ENCODE assay signal across 18 cellular contexts in genomic region chr11:65942531-65942930, GRCh38. TPM values are rescaled to one million over a fixed set of nuclear protein-coding genes. Genes with fewer than 3 reads are reported as not detected.
DNase-seq lines count a peak whose midpoint lies in the region; ATAC-seq and TF ChIP-seq lines count a peak whose summit lies in the region.
"Had no signal": no experiment of that assay in that cellular context is flagged by ENCODE, and none has a peak within 500 bp of the region (broad histone marks: within the 10 kb centered on the region; RNA-seq: fewer than 3 reads in every experiment).

No MANE protein-coding gene starts in this region.

- no TSS peak for BruUV-seq in Calu3 (replicated peaks; lab: Mats Ljungman, UMichigan)

- H3K27me3 Mint-ChIP-seq in HFFc6 (ENCODE audit: insufficient read depth): peaks cover 9% of the 10 kb centered on the region
- H3K27me3 Mint-ChIP-seq in dendritic cell treated with granulocyte-macrophage colony-stimulating factor and Interleukin-4, amounts not matched to agents 40 ng/mL and 50 ng/mL, for 4 days: peaks cover 2% of the 10 kb centered on the region
- no peaks in the 10 kb centered on the region for H3K27me3 Mint-ChIP-seq in activated CD8-positive, alpha-beta T cell treated with anti-CD3 and anti-CD28 coated beads for 36 hours
- H3K27me3 Mint-ChIP-seq in Calu3 (ENCODE audit: unreplicated experiment): peaks cover 37% of the 10 kb centered on the region
- H3K27me3 Mint-ChIP-seq: CD4-positive, alpha-beta T cell had no signal

- DNase-seq in HFFc6: no peak
- no peak for DNase-seq in stimulated activated effector memory CD8-positive, alpha-beta T cell treated with anti-CD3 and anti-CD28 coated beads, Interleukin-12 subunit alpha, Interleukin-12 subunit beta, amount 100 ng/mL, for 72 hours (ENCODE audit: low spot score in 2 of 2)
- DNase-seq in activated CD8-positive, alpha-beta T cell treated with anti-CD3 and anti-CD28 coated beads for 36 hours: no peak
- DNase-seq in Calu3: no peak
- DNase-seq: CD4-positive, alpha-beta T cell; DMS53; KBM-7; MG63; NCI-H2029; NCI-H446; NCI-H526; Right ventricle myocardium superior; RPMI8226 had no signal

- intact Hi-C loops in dendritic cell treated with granulocyte-macrophage colony-stimulating factor and Interleukin-4, amounts not matched to agents 40 ng/mL and 50 ng/mL, for 4 days (cut with micrococcal nuclease): no loop called here
- intact Hi-C loops in activated CD8-positive, alpha-beta T cell treated with anti-CD3 and anti-CD28 coated beads for 36 hours (cut with micrococcal nuclease): no loop called here
- intact Hi-C loops in Calu3 (cut with micrococcal nuclease; ENCODE audit: unreplicated experiment): no loop called here

- ATAC-seq in stimulated activated effector memory CD8-positive, alpha-beta T cell treated with anti-CD3 and anti-CD28 coated beads, Interleukin-12 subunit alpha, Interleukin-12 subunit beta, amount 100 ng/mL, for 72 hours: no peak
- no peak for ATAC-seq in activated CD8-positive, alpha-beta T cell treated with anti-CD3 and anti-CD28 coated beads for 36 hours

- no peaks in the 10 kb centered on the region for H3K9me3 Mint-ChIP-seq in HFFc6
- H3K9me3 Mint-ChIP-seq in dendritic cell treated with granulocyte-macrophage colony-stimulating factor and Interleukin-4, amounts not matched to agents 40 ng/mL and 50 ng/mL, for 4 days: no peaks in the 10 kb centered on the region
- H3K9me3 Mint-ChIP-seq in stimulated activated effector memory CD8-positive, alpha-beta T cell treated with anti-CD3 and anti-CD28 coated beads, Interleukin-12 subunit alpha, Interleukin-12 subunit beta, amount 100 ng/mL, for 72 hours: no peaks in the 10 kb centered on the region
- no peaks in the 10 kb centered on the region for H3K9me3 Mint-ChIP-seq in activated CD8-positive, alpha-beta T cell treated with anti-CD3 and anti-CD28 coated beads for 36 hours
- no peaks in the 10 kb centered on the region for H3K9me3 Mint-ChIP-seq in Calu3 (ENCODE audit: low read depth, unreplicated experiment)
- H3K9me3 Mint-ChIP-seq: CD4-positive, alpha-beta T cell had no signal

- no peaks in the 10 kb centered on the region for H3K36me3 Mint-ChIP-seq in HFFc6 (ENCODE audit: low read depth)
- H3K36me3 Mint-ChIP-seq in dendritic cell treated with granulocyte-macrophage colony-stimulating factor and Interleukin-4, amounts not matched to agents 40 ng/mL and 50 ng/mL, for 4 days (ENCODE audit: low read depth): no peaks in the 10 kb centered on the region
- no peaks in the 10 kb centered on the region for H3K36me3 Mint-ChIP-seq in stimulated activated effector memory CD8-positive, alpha-beta T cell treated with anti-CD3 and anti-CD28 coated beads, Interleukin-12 subunit alpha, Interleukin-12 subunit beta, amount 100 ng/mL, for 72 hours
- H3K36me3 Mint-ChIP-seq in activated CD8-positive, alpha-beta T cell treated with anti-CD3 and anti-CD28 coated beads for 36 hours (ENCODE audit: low read depth): no peaks in the 10 kb centered on the region
- H3K36me3 Mint-ChIP-seq in Calu3 (ENCODE audit: insufficient read depth, unreplicated experiment): peaks cover 4% of the 10 kb centered on the region

- CTCF ChIA-PET in activated CD8-positive, alpha-beta T cell treated with anti-CD3 and anti-CD28 coated beads for 36 hours (lab: Charles Lee): interaction anchor here (1.2 kb wide), 1 partner anchor 11 kb away, joined by 3 read pairs; no protein-coding TSS in a partner anchor
- CTCF ChIA-PET in Calu3 (lab: Charles Lee): interaction anchor here (0.7 kb wide), 1 partner anchor 80 kb away, joined by 4 read pairs; no protein-coding TSS in a partner anchor

- H3K27ac Mint-ChIP-seq in HFFc6: peak overlapping the region; percentile 54
- peak overlapping the region; percentile 94 for H3K27ac Mint-ChIP-seq in dendritic cell treated with granulocyte-macrophage colony-stimulating factor and Interleukin-4, amounts not matched to agents 40 ng/mL and 50 ng/mL, for 4 days
- peak overlapping the region; percentile 77 for H3K27ac Mint-ChIP-seq in stimulated activated effector memory CD8-positive, alpha-beta T cell treated with anti-CD3 and anti-CD28 coated beads, Interleukin-12 subunit alpha, Interleukin-12 subunit beta, amount 100 ng/mL, for 72 hours
- H3K27ac Mint-ChIP-seq in activated CD8-positive, alpha-beta T cell treated with anti-CD3 and anti-CD28 coated beads for 36 hours: no peak overlapping the region
- no peak overlapping the region for H3K27ac Mint-ChIP-seq in Calu3 (ENCODE audit: unreplicated experiment)
- H3K27ac Mint-ChIP-seq: CD4-positive, alpha-beta T cell had no signal

- TF ChIP-seq CTCF in HFFc6 (IDR thresholded peaks at IDR 0.05): no peak
- TF ChIP-seq CTCF in activated CD8-positive, alpha-beta T cell treated with anti-CD3 and anti-CD28 coated beads for 36 hours (IDR thresholded peaks at IDR 0.05): no peak
- no peak for TF ChIP-seq CTCF in Calu3 (IDR thresholded peaks at IDR 0.05; ENCODE audit: unreplicated experiment)

- POLR2A ChIA-PET in activated CD8-positive, alpha-beta T cell treated with anti-CD3 and anti-CD28 coated beads for 36 hours (lab: Charles Lee): no interaction called here

- H3K4me1 Mint-ChIP-seq in HFFc6 (ENCODE audit: low read depth) (peaks cover 28% of the 10 kb centered on the region), Calu3 (ENCODE audit: low read depth, unreplicated experiment) (no peaks in the 10 kb centered on the region)
- peaks cover 64% of the 10 kb centered on the region for H3K4me1 Mint-ChIP-seq in dendritic cell treated with granulocyte-macrophage colony-stimulating factor and Interleukin-4, amounts not matched to agents 40 ng/mL and 50 ng/mL, for 4 days (ENCODE audit: low read depth)
- peaks cover 18% of the 10 kb centered on the region for H3K4me1 Mint-ChIP-seq in stimulated activated effector memory CD8-positive, alpha-beta T cell treated with anti-CD3 and anti-CD28 coated beads, Interleukin-12 subunit alpha, Interleukin-12 subunit beta, amount 100 ng/mL, for 72 hours
- peaks cover 3% of the 10 kb centered on the region for H3K4me1 Mint-ChIP-seq in activated CD8-positive, alpha-beta T cell treated with anti-CD3 and anti-CD28 coated beads for 36 hours (ENCODE audit: low read depth)

- no peak overlapping the region for H3K4me3 Mint-ChIP-seq in HFFc6
- no peak overlapping the region for H3K4me3 Mint-ChIP-seq in dendritic cell treated with granulocyte-macrophage colony-stimulating factor and Interleukin-4, amounts not matched to agents 40 ng/mL and 50 ng/mL, for 4 days
- H3K4me3 Mint-ChIP-seq in stimulated activated effector memory CD8-positive, alpha-beta T cell treated with anti-CD3 and anti-CD28 coated beads, Interleukin-12 subunit alpha, Interleukin-12 subunit beta, amount 100 ng/mL, for 72 hours: no peak overlapping the region
- H3K4me3 Mint-ChIP-seq in activated CD8-positive, alpha-beta T cell treated with anti-CD3 and anti-CD28 coated beads for 36 hours: no peak overlapping the region
- H3K4me3 Mint-ChIP-seq in Calu3 (ENCODE audit: low read depth, unreplicated experiment): no peak overlapping the region
- H3K4me3 Mint-ChIP-seq: CD4-positive, alpha-beta T cell had no signal

RNA-seq across cellular contexts. Expression of gene TSGA10IP, which starts 2.7 kb away (rescaled TPM):
- under 1 TPM in 1 of 6 experiments, not detected in 5; 0.23 TPM for total RNA-seq in HFFc6 (2021; fragmentation: NEBNext Ultra II Directional; extraction: Animal tissue kit (Norgen Biotek cat#: 25700))
- not detected for total RNA-seq in activated CD8-positive, alpha-beta T cell treated with anti-CD3 and anti-CD28 coated beads for 36 hours
- not detected in 2 replicates for total RNA-seq in Calu3 (2022)
- total RNA-seq: CD4-positive, alpha-beta T cell; Daoy; G401; HT-29; Right ventricle myocardium superior; SJSA1 had no signal

RNA-seq across cellular contexts. Expression of gene SART1, which starts 19.0 kb away (rescaled TPM):
- total RNA-seq in HFFc6 (2021; fragmentation: NEBNext Ultra II Directional; extraction: Animal tissue kit (Norgen Biotek cat#: 25700)): 10 to 100 TPM; 51.7 to 69.3 (median 61.0) TPM
- total RNA-seq in activated CD8-positive, alpha-beta T cell treated with anti-CD3 and anti-CD28 coated beads for 36 hours: 10 to 100 TPM; 58.3 to 63.9 TPM
- total RNA-seq in Calu3 (2022): 47.2 and 48.3 TPM in 2 replicates

RNA-seq across cellular contexts. Expression of gene DRAP1, which starts 23.3 kb away (rescaled TPM):
- total RNA-seq in HFFc6 (2021; fragmentation: NEBNext Ultra II Directional; extraction: Animal tissue kit (Norgen Biotek cat#: 25700)): 100 to 1,000 TPM; 362 to 687 (median 615) TPM
- total RNA-seq in activated CD8-positive, alpha-beta T cell treated with anti-CD3 and anti-CD28 coated beads for 36 hours: 100 to 1,000 TPM; 135 TPM
- total RNA-seq in Calu3 (2022): 106 and 114 TPM in 2 replicates

RNA-seq across cellular contexts. Expression of gene C11orf68, which starts 23.7 kb away (rescaled TPM):
- 10 to 100 TPM; 79.0 to 94.6 (median 85.0) TPM for total RNA-seq in HFFc6 (2021; fragmentation: NEBNext Ultra II Directional; extraction: Animal tissue kit (Norgen Biotek cat#: 25700))
- total RNA-seq in activated CD8-positive, alpha-beta T cell treated with anti-CD3 and anti-CD28 coated beads for 36 hours: 10 to 100 TPM; 26.2 to 26.3 TPM
- 25.9 and 27.4 TPM in 2 replicates for total RNA-seq in Calu3 (2022)

RNA-seq across cellular contexts. Expression of gene FOSL1, which starts 42.3 kb away (rescaled TPM):
- 100 to 1,000 TPM; 134 to 275 (median 234) TPM for total RNA-seq in HFFc6 (2021; fragmentation: NEBNext Ultra II Directional; extraction: Animal tissue kit (Norgen Biotek cat#: 25700))
- total RNA-seq in activated CD8-positive, alpha-beta T cell treated with anti-CD3 and anti-CD28 coated beads for 36 hours: 10 to 100 TPM in 1 of 2 experiments, 1 to 10 TPM in 1; 9.9 to 10.2 TPM
- total RNA-seq in Calu3 (2022): 69.8 and 76.1 TPM in 2 replicates

Comparison
In these comparisons a context has a peak if more than half of its experiments do, and no peak if none do; other contexts are left out.
1. H3K27ac Mint-ChIP-seq: peak in HFFc6 (single experiment), dendritic cell treated with granulocyte-macrophage colony-stimulating factor and Interleukin-4, amounts not matched to agents 40 ng/mL and 50 ng/mL, for 4 days (single experiment) and stimulated activated effector memory CD8-positive, alpha-beta T cell treated with anti-CD3 and anti-CD28 coated beads, Interleukin-12 subunit alpha, Interleukin-12 subunit beta, amount 100 ng/mL, for 72 hours (single experiment); none in activated CD8-positive, alpha-beta T cell treated with anti-CD3 and anti-CD28 coated beads for 36 hours (single experiment) and Calu3 (single experiment).